8 cellular contexts compared by ENCODE assay signal in the genomic region with DNA sequence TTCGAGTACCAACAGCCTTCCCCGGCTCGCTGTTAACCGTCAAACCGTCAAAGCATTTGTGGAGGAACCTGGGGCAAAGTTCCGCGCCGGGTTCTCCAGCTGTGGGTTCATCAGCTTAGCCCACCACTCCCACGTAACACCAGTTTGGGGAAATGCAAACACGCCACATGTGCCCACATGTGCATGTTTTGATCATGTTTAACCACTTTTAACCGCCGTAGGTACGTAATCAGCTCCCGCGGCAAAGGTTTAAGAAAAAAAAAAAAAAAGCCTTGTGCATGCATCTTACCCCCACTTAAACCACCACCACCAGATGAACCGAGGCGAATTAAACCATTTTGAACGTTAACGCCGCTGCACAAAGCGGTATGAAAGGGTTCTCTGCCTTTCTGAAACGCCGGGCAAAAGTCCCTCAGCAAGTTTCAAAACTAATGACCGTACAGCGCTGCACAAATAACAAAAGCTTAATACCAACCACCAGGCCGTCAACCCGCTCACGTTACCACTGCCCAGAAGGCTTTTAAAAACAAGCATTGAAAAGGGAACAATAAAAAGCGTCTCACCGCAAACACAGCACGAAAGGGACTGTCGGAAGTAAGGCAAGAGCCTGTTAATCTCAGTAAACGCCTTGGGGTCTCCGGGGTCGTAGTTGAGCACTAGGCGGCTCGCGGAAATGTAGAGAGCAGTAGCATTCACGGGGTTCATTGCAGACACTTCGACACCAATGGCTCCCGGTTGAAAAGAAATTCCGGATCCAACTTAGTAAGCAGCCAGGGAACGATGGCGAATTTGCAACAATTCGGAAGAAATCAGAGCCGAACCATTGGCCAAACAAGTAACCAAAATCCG. TPM values are rescaled to one million over a fixed set of nuclear protein-coding genes. Genes with fewer than 3 reads are reported as not detected.
DNase-seq lines count a peak whose midpoint lies in the region; ATAC-seq and TF ChIP-seq lines count a peak whose summit lies in the region.

No MANE protein-coding gene starts in this region.

- peak overlapping the region; percentile 95 to 100 (median 98) for H3K27ac Mint-ChIP-seq in IgD-negative memory B cell

- ATAC-seq in GM21526 (IDR thresholded peaks at IDR 0.05; ENCODE audit: low FRiP score, unreplicated experiment) = no peak
- ATAC-seq in GM18517 (IDR thresholded peaks at IDR 0.05; ENCODE audit: unreplicated experiment) = no peak

- no peaks in the 10 kb centered on the region for H3K27me3 Mint-ChIP-seq in IgD-negative memory B cell

- WGBS in liver = under 1% methylated on average over 47 of the region's 47 CpGs

- peaks cover 6 to 40% (median 22%) of the 10 kb centered on the region in 4 donors for H3K4me1 ChIP-seq in liver (ENCODE audit: control insufficient read depth in 4 of 4, insufficient read depth in 4 of 4, low read length in 3 of 4)

- peak overlapping the region; percentile 86 to 98 (median 94) for H3K4me3 Mint-ChIP-seq in IgD-negative memory B cell

- H3K36me3 ChIP-seq in liver (ENCODE audit: control insufficient read depth in 4 of 4, insufficient read depth in 3 of 4, low read depth in 1 of 4, low read length in 3 of 4) = no peaks in the 10 kb centered on the region

- TF ChIP-seq CTCF in AG10803 (conservative IDR thresholded peaks at IDR 0.05; ENCODE audit: low read length) = peak; percentile 11; the same call in 1 of the 2 replicates
- no peak for TF ChIP-seq CTCF in liver (IDR thresholded peaks at IDR 0.05; ENCODE audit: low read depth, low read length, missing input control)

- H3K4me3 ChIP-seq in AG10803 (ENCODE audit: low read length) (peak overlapping the region; percentile 94), liver (ENCODE audit: low read depth in 1 of 3, low read length in 3 of 3) (peak overlapping the region; percentile 58 to 92 (median 86))

- H3K9ac ChIP-seq in liver (ENCODE audit: low read depth in 1 of 2, low read length in 2 of 2) = peak overlapping the region; percentile 70 to 95

- H3K9me3 ChIP-seq in liver (ENCODE audit: control insufficient read depth in 4 of 4, low read length in 3 of 4) = no peaks in the 10 kb centered on the region

- H3K36me3 Mint-ChIP-seq in IgD-negative memory B cell = peaks cover 5% of the 10 kb centered on the region

- H3K27ac ChIP-seq in liver (ENCODE audit: low read depth in 1 of 2, low read length in 2 of 2) = peak overlapping the region; percentile 100

- no peaks in the 10 kb centered on the region for H3K9me3 Mint-ChIP-seq in IgD-negative memory B cell

- TF ChIP-seq RAD21 in liver (IDR thresholded peaks at IDR 0.05) = no peak

- H3K4me1 Mint-ChIP-seq in IgD-negative memory B cell = peaks cover 39 to 44% (median 43%) of the 10 kb centered on the region in 3 donors

- H3K27me3 ChIP-seq in liver (ENCODE audit: control insufficient read depth in 4 of 4, insufficient read depth in 4 of 4, low read length in 3 of 4) = no peaks in the 10 kb centered on the region

- DNase-seq in AG10803 (ENCODE audit: low read depth) = no peak
- DNase-seq in activated CD4-positive, CD25-positive, alpha-beta regulatory T cell (lab: John Stamatoyannopoulos, UW) = peak; percentile 15 to 28 (median 22)
- DNase-seq in central memory CD4-positive, alpha-beta T cell = peak; percentile 85
- DNase-seq in stimulated activated CD8-positive, alpha-beta memory T cell treated with anti-CD3 and anti-CD28 coated beads, Interleukin-12 subunit alpha, Interleukin-12 subunit beta, amount 100 ng/mL, for 1 hour (ENCODE audit: low read depth) = peak; percentile 53

TF ChIP-seq in liver, 16 proteins besides CTCF, POLR2A, EP300 and RAD21:
- TF ChIP-seq SP1 (IDR thresholded peaks at IDR 0.05) (no peak), HNF4A (conservative IDR thresholded peaks at IDR 0.05) (peak; percentile 46 to 52)

RNA-seq across cellular contexts. Expression of a gene that starts 1.5 kb away (rescaled TPM):
- 27.9 TPM for polyA plus RNA-seq in IgD-negative memory B cell
- 10 to 100 TPM; 13.8 to 18.7 TPM for total RNA-seq in liver
- polyA plus RNA-seq in liver = 1 to 10 TPM; 2.7 to 4.4 TPM

RNA-seq across cellular contexts. Expression of a gene that starts 55.5 kb away (rescaled TPM):
- 40.3 TPM for polyA plus RNA-seq in IgD-negative memory B cell
- total RNA-seq in liver = 100 to 1,000 TPM in 1 of 2 donors, 10 to 100 TPM in 1; 82.7 to 107 TPM
- 100 to 1,000 TPM in 1 of 2 donors, 10 to 100 TPM in 1; 72.8 to 120 TPM for polyA plus RNA-seq in liver
